In genomic region chr3:183745300-183746098, GRCh38 we compare ENCODE assay signal across 14 cellular contexts. TPM values are rescaled to one million over a fixed set of nuclear protein-coding genes. Genes with fewer than 3 reads are reported as not detected.
A peak's percentile ranks its signal among the peaks of the same experiment; 100 is the strongest.
DNase-seq lines count a peak whose midpoint lies in the region; ATAC-seq and TF ChIP-seq lines count a peak whose summit lies in the region.
"Had no signal": no experiment of that assay in that cellular context is flagged by ENCODE, and none has a peak within 500 bp of the region (broad histone marks: within the 10 kb centered on the region; RNA-seq: fewer than 3 reads in every experiment).

No MANE protein-coding gene starts in this region.

- H3K27me3 ChIP-seq in A673 (replicated peaks; ENCODE audit: insufficient read depth, low read depth, low read length, poor library complexity) (no peaks in the 10 kb centered on the region), HAP-1 (ENCODE audit: low read depth) (no peaks in the 10 kb centered on the region), brain microvascular endothelial cell (replicated peaks) (no peaks in the 10 kb centered on the region)
- H3K27me3 ChIP-seq in CD4-positive, alpha-beta memory T cell (ENCODE audit: insufficient read depth, low read length), result no peaks in the 10 kb centered on the region
- H3K27me3 ChIP-seq: adrenal gland, upper lobe of left lung had no signal

- H3K36me3 ChIP-seq in A673 (ENCODE audit: insufficient read depth, low read length, poor library complexity, severe bottlenecking) (peaks cover 40% of the 10 kb centered on the region), HAP-1 (replicated peaks) (peaks cover 33% of the 10 kb centered on the region), brain microvascular endothelial cell (replicated peaks) (peaks cover 48% of the 10 kb centered on the region)
- H3K36me3 ChIP-seq in CD4-positive, alpha-beta memory T cell (ENCODE audit: insufficient read depth, low read length), result no peaks in the 10 kb centered on the region

- no peaks in the 10 kb centered on the region for H3K9me3 Mint-ChIP-seq in CD4-positive, alpha-beta memory T cell

- intact Hi-C loops in A673 (cut with micrococcal nuclease; ENCODE audit: unreplicated experiment), result no loop called here
- intact Hi-C loops in CD4-positive, alpha-beta memory T cell (cut with micrococcal nuclease), result no loop called here

- ATAC-seq in HG02885 (IDR thresholded peaks at IDR 0.05; ENCODE audit: poor library complexity, unreplicated experiment), result no peak

- POLR2A ChIA-PET in A673 (lab: Charles Lee; ENCODE audit: low non-redundant PET), result no interaction called here
- POLR2A ChIA-PET in CD4-positive, alpha-beta memory T cell (lab: Charles Lee; ENCODE audit: partially characterized antibody), result no interaction called here

- H3K36me3 Mint-ChIP-seq in CD4-positive, alpha-beta memory T cell, result peaks cover 37 to 42% of the 10 kb centered on the region in 2 donors

- in situ Hi-C loops in HAP-1 (cut with MboI; ENCODE audit: low sequenced_read_pairs) (no loop called here), brain microvascular endothelial cell (cut with HindIII; ENCODE audit: low pct_ligation_motif_present, low sequenced_read_pairs) (no loop called here)

- H3K4me1 ChIP-seq in A673 (ENCODE audit: insufficient read depth, low read length, poor library complexity, severe bottlenecking) (no peaks in the 10 kb centered on the region), HAP-1 (peaks cover 30% of the 10 kb centered on the region)
- no peaks in the 10 kb centered on the region for H3K4me1 ChIP-seq in CD4-positive, alpha-beta memory T cell (ENCODE audit: insufficient read depth, low read length)
- H3K4me1 ChIP-seq: adrenal gland, upper lobe of left lung had no signal

- H3K4me3 Mint-ChIP-seq in CD4-positive, alpha-beta memory T cell, result no peak overlapping the region

- H3K27ac ChIP-seq in A673 (ENCODE audit: low read depth, low read length, poor library complexity, severe bottlenecking) (no peak overlapping the region), brain microvascular endothelial cell (peak overlapping the region; percentile 55)
- no peak overlapping the region for H3K27ac ChIP-seq in CD4-positive, alpha-beta memory T cell (ENCODE audit: low read depth, low read length)
- H3K27ac ChIP-seq: adrenal gland, upper lobe of left lung had no signal

- no peaks in the 10 kb centered on the region for H3K27me3 Mint-ChIP-seq in CD4-positive, alpha-beta memory T cell

- peak; percentile 14 for DNase-seq in A673 (ENCODE audit: low spot score)
- peak; percentile 39 to 81 for DNase-seq in HAP-1 (ENCODE audit: low spot score in 2 of 2)
- DNase-seq in brain microvascular endothelial cell, result peak; percentile 22
- DNase-seq in left kidney (ENCODE audit: low read depth, low spot score), result peak; percentile 26
- DNase-seq in HK-2 (ENCODE audit: unreplicated experiment), result no peak
- DNase-seq in SHP77 (lab: John Stamatoyannopoulos, UW), result no peak
- no peak for DNase-seq in CD4-positive, alpha-beta memory T cell
- DNase-seq: activated CD8-positive, alpha-beta memory T cell treated with anti-CD3 and anti-CD28 coated beads, Interleukin-2, amount 50 U/mL, for 4 hours; adrenal gland; AML-193; GDM1; hippocampal formation; upper lobe of left lung had no signal

- no peak overlapping the region for H3K4me3 ChIP-seq in A673 (ENCODE audit: low read depth, low read length, poor library complexity, severe bottlenecking)
- no peak overlapping the region for H3K4me3 ChIP-seq in HAP-1
- no peak overlapping the region for H3K4me3 ChIP-seq in brain microvascular endothelial cell (ENCODE audit: low read depth, low read length)
- H3K4me3 ChIP-seq in CD4-positive, alpha-beta memory T cell (ENCODE audit: low read length in 2 of 2), result no peak overlapping the region
- H3K4me3 ChIP-seq: adrenal gland, upper lobe of left lung had no signal

- no peaks in the 10 kb centered on the region for H3K4me1 Mint-ChIP-seq in CD4-positive, alpha-beta memory T cell

- no TSS peak for BruUV-seq in A673 (replicated peaks; lab: Mats Ljungman, UMichigan)

- CTCF ChIA-PET in A673 (lab: Charles Lee), result no interaction called here
- CTCF ChIA-PET in CD4-positive, alpha-beta memory T cell (lab: Charles Lee; ENCODE audit: partially characterized antibody), result no interaction called here

- TF ChIP-seq CTCF in A673 (conservative IDR thresholded peaks at IDR 0.05; ENCODE audit: low read depth, low read length) (no peak), brain microvascular endothelial cell (IDR thresholded peaks at IDR 0.05; ENCODE audit: low read depth, low read length, missing control alignments) (no peak)

- peak overlapping the region in 2 of 7 donors; percentile 48 to 67 for H3K27ac Mint-ChIP-seq in CD4-positive, alpha-beta memory T cell

- no peaks in the 10 kb centered on the region for H3K9me3 ChIP-seq in A673 (ENCODE audit: low read depth, low read length, poor library complexity, severe bottlenecking)
- no peaks in the 10 kb centered on the region for H3K9me3 ChIP-seq in HAP-1
- H3K9me3 ChIP-seq in CD4-positive, alpha-beta memory T cell (ENCODE audit: control insufficient read depth in 1 of 2, low read length in 2 of 2), result no peaks in the 10 kb centered on the region
- H3K9me3 ChIP-seq: adrenal gland, upper lobe of left lung had no signal

RNA-seq across cellular contexts. Expression of gene YEATS2, which starts 47.9 kb away (rescaled TPM):
- 39.9 and 40.7 TPM in 2 replicates for total RNA-seq in A673 (2021)
- total RNA-seq in CD4-positive, alpha-beta memory T cell, result 10 to 100 TPM; 25.6 to 26.9 TPM
- polyA plus RNA-seq in CD4-positive, alpha-beta memory T cell, result 1 to 10 TPM; 1.6 to 7.5 TPM

Comparison
In these comparisons a context has a peak if more than half of its experiments do, and no peak if none do; other contexts are left out.
1. DNase-seq: peak in A673 (single experiment), HAP-1 (2 of 2), brain microvascular endothelial cell (single experiment) and left kidney (single experiment); none in HK-2 (single experiment), SHP77 (0 of 2) and CD4-positive, alpha-beta memory T cell (0 of 5).